9 cellular contexts compared by ENCODE assay signal in genomic region chr7:7323352-7323751, GRCh38.
A peak's percentile ranks its signal among the peaks of the same experiment; 100 is the strongest.
DNase-seq lines count a peak whose midpoint lies in the region; ATAC-seq lines count a peak whose summit lies in the region.
"Had no signal": no experiment of that assay in that cellular context is flagged by ENCODE, and none has a peak within 500 bp of the region (broad histone marks: within the 10 kb centered on the region; RNA-seq: fewer than 3 reads in every experiment).

No MANE protein-coding gene starts in this region.

- H3K4me1 Mint-ChIP-seq in stimulated activated memory B cell treated with anti-CD40 and anti-IgM and Interleukin-4, amounts not matched to agents 10 μg/mL and 1 μg/mL and 100 μg/mL, for 72 hours, result peaks cover 37% of the 10 kb centered on the region
- H3K4me1 Mint-ChIP-seq in T-helper 17 cell, result no peaks in the 10 kb centered on the region

- no peaks in the 10 kb centered on the region for H3K27me3 Mint-ChIP-seq in stimulated activated memory B cell treated with anti-CD40 and anti-IgM and Interleukin-4, amounts not matched to agents 10 μg/mL and 1 μg/mL and 100 μg/mL, for 72 hours
- H3K27me3 Mint-ChIP-seq in T-helper 17 cell, result peaks cover 11% of the 10 kb centered on the region

- no peak overlapping the region for H3K4me3 Mint-ChIP-seq in stimulated activated memory B cell treated with anti-CD40 and anti-IgM and Interleukin-4, amounts not matched to agents 10 μg/mL and 1 μg/mL and 100 μg/mL, for 72 hours
- no peak overlapping the region for H3K4me3 Mint-ChIP-seq in T-helper 17 cell
- H3K4me3 Mint-ChIP-seq: naive thymus-derived CD4-positive, alpha-beta T cell had no signal

- H3K27ac Mint-ChIP-seq in stimulated activated memory B cell treated with anti-CD40 and anti-IgM and Interleukin-4, amounts not matched to agents 10 μg/mL and 1 μg/mL and 100 μg/mL, for 72 hours, result peak overlapping the region; percentile 9
- no peak overlapping the region for H3K27ac Mint-ChIP-seq in T-helper 17 cell
- H3K27ac Mint-ChIP-seq: naive thymus-derived CD4-positive, alpha-beta T cell had no signal

- H3K9me3 Mint-ChIP-seq in stimulated activated memory B cell treated with anti-CD40 and anti-IgM and Interleukin-4, amounts not matched to agents 10 μg/mL and 1 μg/mL and 100 μg/mL, for 72 hours, result no peaks in the 10 kb centered on the region

- H3K9me3 ChIP-seq in T-helper 17 cell (ENCODE audit: control insufficient read depth, low read length, poor library complexity, severe bottlenecking), result no peaks in the 10 kb centered on the region

- ATAC-seq in HG02763 (IDR thresholded peaks at IDR 0.05; ENCODE audit: unreplicated experiment) (peak; percentile 44), T-helper 17 cell (no peak)
- peak; percentile 60 for ATAC-seq in stimulated activated memory B cell treated with anti-CD40 and anti-IgM and Interleukin-4, amounts not matched to agents 10 μg/mL and 1 μg/mL and 100 μg/mL, for 72 hours
- ATAC-seq: naive thymus-derived CD4-positive, alpha-beta T cell had no signal

- peak in 2 of 3 experiments; percentile 41 to 93 for DNase-seq in NCI-H1417 (lab: John Stamatoyannopoulos, UW)
- DNase-seq in NCI-H1417 treated with DMSO at 0.1 percent for 48 hours (lab: John Stamatoyannopoulos, UW), result no peak
- peak; percentile 98 for DNase-seq in NCI-H187 treated with DMSO at 0.1 percent for 48 hours (lab: John Stamatoyannopoulos, UW)
- DNase-seq in NCI-H2171 treated with DMSO at 0.1 percent for 48 hours (lab: John Stamatoyannopoulos, UW), result no peak
- DNase-seq in T-helper 17 cell, result no peak
- no peak for DNase-seq in DMS114 treated with DMSO at 0.1 percent for 48 hours (lab: John Stamatoyannopoulos, UW; ENCODE audit: unreplicated experiment)
- DNase-seq: naive thymus-derived CD4-positive, alpha-beta T cell had no signal

- no peaks in the 10 kb centered on the region for H3K36me3 Mint-ChIP-seq in stimulated activated memory B cell treated with anti-CD40 and anti-IgM and Interleukin-4, amounts not matched to agents 10 μg/mL and 1 μg/mL and 100 μg/mL, for 72 hours
- no peaks in the 10 kb centered on the region for H3K36me3 Mint-ChIP-seq in T-helper 17 cell (ENCODE audit: low read depth)
- H3K36me3 Mint-ChIP-seq: naive thymus-derived CD4-positive, alpha-beta T cell had no signal

Comparison
In these comparisons a context has a peak if more than half of its experiments do, and no peak if none do; other contexts are left out.
1. DNase-seq: peak in NCI-H1417 (2 of 3) and NCI-H187 treated with DMSO at 0.1 percent for 48 hours (single experiment); none in NCI-H1417 treated with DMSO at 0.1 percent for 48 hours (single experiment), NCI-H2171 treated with DMSO at 0.1 percent for 48 hours (single experiment), T-helper 17 cell (0 of 3) and DMS114 treated with DMSO at 0.1 percent for 48 hours (single experiment).